8 cellular contexts compared by ENCODE assay signal in the genomic region with DNA sequence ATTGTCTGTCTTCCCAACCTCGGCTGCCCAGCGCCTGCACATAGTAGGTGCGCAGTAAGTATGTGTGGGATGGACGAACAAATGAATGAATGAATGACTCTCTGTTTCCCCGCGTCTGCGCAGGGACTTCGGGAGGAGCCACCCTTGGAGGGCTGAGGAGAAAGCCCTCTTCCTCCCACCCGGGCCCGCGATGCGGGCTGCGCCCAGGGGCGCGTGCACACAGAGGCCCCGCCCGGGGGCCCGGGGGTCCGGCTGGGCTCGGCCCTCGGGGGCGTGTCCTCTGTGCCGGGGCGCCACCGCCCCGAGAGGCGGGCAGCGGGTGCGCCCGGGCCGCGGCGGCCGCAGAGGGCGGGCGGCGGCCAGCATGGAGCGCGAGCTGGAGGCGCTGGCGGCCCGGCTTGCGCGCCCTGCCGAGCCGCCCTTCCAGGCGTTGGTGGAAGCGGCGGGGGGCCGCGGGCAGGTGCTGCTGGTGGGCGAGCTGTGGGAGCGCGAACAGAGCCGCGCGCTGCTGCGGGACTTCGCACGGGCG. TPM values are rescaled to one million over a fixed set of nuclear protein-coding genes. Genes with fewer than 3 reads are reported as not detected.
DNase-seq lines count a peak whose midpoint lies in the region; ATAC-seq and TF ChIP-seq lines count a peak whose summit lies in the region.

Gene C2orf72 (plus strand): TSS at position 322 of the 529 bp plus-strand sequence. CDS start 43 bp downstream, at position 365.

- H3K27me3 Mint-ChIP-seq in central memory CD8-positive, alpha-beta T cell, result peaks cover 92% of the 10 kb centered on the region
- peaks cover 75 to 79% of the 10 kb centered on the region in 2 donors for H3K27me3 Mint-ChIP-seq in natural killer cell (ENCODE audit: low read depth in 2 of 2)

- TF ChIP-seq CTCF in C4-2B (conservative IDR thresholded peaks at IDR 0.05) (no peak), natural killer cell (IDR thresholded peaks at IDR 0.05) (no peak)

- no peaks in the 10 kb centered on the region for H3K9me3 Mint-ChIP-seq in central memory CD8-positive, alpha-beta T cell
- H3K9me3 Mint-ChIP-seq in natural killer cell, result no peaks in the 10 kb centered on the region

- DNase-seq in HK-2 (ENCODE audit: unreplicated experiment) (peak; percentile 34), natural killer cell (no peak), MV-4-11 (lab: John Stamatoyannopoulos, UW) (no peak), SK-N-DZ (ENCODE audit: low spot score) (no peak), hepatic stellate cell (ENCODE audit: low spot score) (no peak)
- DNase-seq in central memory CD8-positive, alpha-beta T cell (ENCODE audit: low spot score in 2 of 2), result no peak

- no peaks in the 10 kb centered on the region for H3K36me3 Mint-ChIP-seq in central memory CD8-positive, alpha-beta T cell (ENCODE audit: insufficient read depth)
- no peaks in the 10 kb centered on the region for H3K36me3 Mint-ChIP-seq in natural killer cell

- intact Hi-C loops in natural killer cell (cut with micrococcal nuclease), result no loop called here

- no peaks in the 10 kb centered on the region for H3K4me1 Mint-ChIP-seq in central memory CD8-positive, alpha-beta T cell
- no peaks in the 10 kb centered on the region for H3K4me1 Mint-ChIP-seq in natural killer cell

- ATAC-seq in central memory CD8-positive, alpha-beta T cell (replicated peaks; ENCODE audit: extremely low read depth, poor library complexity, severe bottlenecking), result peak; percentile 32
- peak; percentile 4 to 59 (median 53) for ATAC-seq in natural killer cell
- no peak for ATAC-seq in HG02938 (IDR thresholded peaks at IDR 0.05; ENCODE audit: unreplicated experiment)

- H3K4me3 Mint-ChIP-seq in central memory CD8-positive, alpha-beta T cell, result peak within 1 kb of the TSS; percentile 53
- H3K4me3 Mint-ChIP-seq in natural killer cell, result peak within 1 kb of the TSS; percentile 76

- peak within 1 kb of the TSS; percentile 68 for H3K27ac ChIP-seq in C4-2B

- H3K27ac Mint-ChIP-seq in central memory CD8-positive, alpha-beta T cell (ENCODE audit: low read depth), result no peak within 1 kb of the TSS
- no peak within 1 kb of the TSS for H3K27ac Mint-ChIP-seq in natural killer cell

RNA-seq across cellular contexts. Expression of gene C2orf72, which starts in this region (rescaled TPM):
- total RNA-seq in natural killer cell, result not detected
- polyA plus RNA-seq in SK-N-DZ (2014; cell fraction: cytosol; rRNA removed), result 0.65 and 1.4 TPM in 2 replicates
- polyA plus RNA-seq in SK-N-DZ (2014; cell fraction: nucleus; rRNA removed), result 0.18 and 0.28 TPM in 2 replicates

Comparison
In these comparisons a context has a peak if more than half of its experiments do, and no peak if none do; other contexts are left out.
1. Peak in ATAC-seq in natural killer cell; RNA of the gene not detected or under 1 TPM.